Comparison of ENCODE assay signal across 10 cellular contexts in genomic region chr3:16372362-16373269, GRCh38.
DNase-seq lines count a peak whose midpoint lies in the region; ATAC-seq and TF ChIP-seq lines count a peak whose summit lies in the region.
"Had no signal": no experiment of that assay in that cellular context is flagged by ENCODE, and none has a peak within 500 bp of the region (broad histone marks: within the 10 kb centered on the region; RNA-seq: fewer than 3 reads in every experiment).

No MANE protein-coding gene starts in this region.

- peak overlapping the region in 1 of 2 donors; percentile 51 for H3K4me3 Mint-ChIP-seq in CD14-positive monocyte
- peak overlapping the region; percentile 67 for H3K4me3 Mint-ChIP-seq in activated T-helper 17 cell treated with anti-CD3 and anti-CD28 coated beads, Interleukin-2, amount 50 U/mL, for 72 hours
- H3K4me3 Mint-ChIP-seq in T-helper 2 cell treated with Interferon-gamma antibody and Interleukin-4, amounts not matched to agents 5 μg/mL and 100 μg/mL, for 36 hours, result no peak overlapping the region

- H3K27ac Mint-ChIP-seq in CD14-positive monocyte, result peak overlapping the region in 4 of 7 donors; percentile 70 to 90 (median 76)
- peak overlapping the region; percentile 99 for H3K27ac Mint-ChIP-seq in activated T-helper 17 cell treated with anti-CD3 and anti-CD28 coated beads, Interleukin-2, amount 50 U/mL, for 72 hours
- H3K27ac Mint-ChIP-seq in T-helper 2 cell treated with Interferon-gamma antibody and Interleukin-4, amounts not matched to agents 5 μg/mL and 100 μg/mL, for 36 hours, result no peak overlapping the region

- peaks cover 51 to 71% of the 10 kb centered on the region in 2 donors for H3K36me3 Mint-ChIP-seq in CD14-positive monocyte
- H3K36me3 Mint-ChIP-seq in activated T-helper 17 cell treated with anti-CD3 and anti-CD28 coated beads, Interleukin-2, amount 50 U/mL, for 72 hours (ENCODE audit: low read depth), result peaks cover 99% of the 10 kb centered on the region
- H3K36me3 Mint-ChIP-seq in T-helper 2 cell treated with Interferon-gamma antibody and Interleukin-4, amounts not matched to agents 5 μg/mL and 100 μg/mL, for 36 hours (ENCODE audit: low read depth), result peaks cover 53% of the 10 kb centered on the region

- ATAC-seq in GM21367 (IDR thresholded peaks at IDR 0.05; ENCODE audit: unreplicated experiment) (peak; percentile 17), foreskin keratinocyte (no peak)
- ATAC-seq in activated T-helper 17 cell treated with anti-CD3 and anti-CD28 coated beads, Interleukin-2, amount 50 U/mL, for 72 hours (replicated peaks), result no peak

- DNase-seq in CD14-positive monocyte (ENCODE audit: low spot score) (no peak), medulla oblongata (ENCODE audit: extremely low spot score) (peak; percentile 8), foreskin keratinocyte (no peak), posterior cingulate gyrus (no peak)
- no peak for DNase-seq in T-helper 2 cell treated with Interferon-gamma antibody and Interleukin-4, amounts not matched to agents 5 μg/mL and 100 μg/mL, for 36 hours (ENCODE audit: low spot score)
- DNase-seq in stimulated activated CD4-positive, alpha-beta T cell treated with anti-CD3 and anti-CD28 coated beads, Interleukin-12 subunit alpha, Interleukin-12 subunit beta, amount 100 ng/mL, for 4 hours, result no peak
- DNase-seq: Calu3, cerebellar nuclear complex had no signal

- TF ChIP-seq CTCF in CD14-positive monocyte (IDR thresholded peaks at IDR 0.05) (no peak), foreskin keratinocyte (conservative IDR thresholded peaks at IDR 0.05) (no peak)

- H3K4me1 ChIP-seq in foreskin keratinocyte, result peaks cover 20% of the 10 kb centered on the region

- no peak overlapping the region for H3K27ac ChIP-seq in foreskin keratinocyte

- H3K9me3 Mint-ChIP-seq in CD14-positive monocyte, result no peaks in the 10 kb centered on the region
- no peaks in the 10 kb centered on the region for H3K9me3 Mint-ChIP-seq in activated T-helper 17 cell treated with anti-CD3 and anti-CD28 coated beads, Interleukin-2, amount 50 U/mL, for 72 hours
- H3K9me3 Mint-ChIP-seq in T-helper 2 cell treated with Interferon-gamma antibody and Interleukin-4, amounts not matched to agents 5 μg/mL and 100 μg/mL, for 36 hours, result no peaks in the 10 kb centered on the region

- no peaks in the 10 kb centered on the region for H3K27me3 ChIP-seq in foreskin keratinocyte

- H3K27me3 Mint-ChIP-seq in CD14-positive monocyte (ENCODE audit: low read depth in 3 of 3), result peaks cover 0 to 2% (median 1%) of the 10 kb centered on the region in 3 donors
- no peaks in the 10 kb centered on the region for H3K27me3 Mint-ChIP-seq in activated T-helper 17 cell treated with anti-CD3 and anti-CD28 coated beads, Interleukin-2, amount 50 U/mL, for 72 hours
- no peaks in the 10 kb centered on the region for H3K27me3 Mint-ChIP-seq in T-helper 2 cell treated with Interferon-gamma antibody and Interleukin-4, amounts not matched to agents 5 μg/mL and 100 μg/mL, for 36 hours (ENCODE audit: low read depth)

- H3K4me1 Mint-ChIP-seq in CD14-positive monocyte, result peaks cover 18% of the 10 kb centered on the region
- peaks cover 69% of the 10 kb centered on the region for H3K4me1 Mint-ChIP-seq in activated T-helper 17 cell treated with anti-CD3 and anti-CD28 coated beads, Interleukin-2, amount 50 U/mL, for 72 hours
- peaks cover 61% of the 10 kb centered on the region for H3K4me1 Mint-ChIP-seq in T-helper 2 cell treated with Interferon-gamma antibody and Interleukin-4, amounts not matched to agents 5 μg/mL and 100 μg/mL, for 36 hours (ENCODE audit: low read depth)

- intact Hi-C loops in CD14-positive monocyte (cut with micrococcal nuclease), result no loop called here
- intact Hi-C loops in posterior cingulate gyrus (cut with DNase I), result no loop called here
